Comparison of ENCODE assay signal across 9 cellular contexts in genomic region chr12:53701518-53702264, GRCh38. TPM values are rescaled to one million over a fixed set of nuclear protein-coding genes. Genes with fewer than 3 reads are reported as not detected.
A peak's percentile ranks its signal among the peaks of the same experiment; 100 is the strongest.
DNase-seq lines count a peak whose midpoint lies in the region; TF ChIP-seq lines count a peak whose summit lies in the region.
"Had no signal": no experiment of that assay in that cellular context is flagged by ENCODE, and none has a peak within 500 bp of the region (broad histone marks: within the 10 kb centered on the region; RNA-seq: fewer than 3 reads in every experiment).

No MANE protein-coding gene starts in this region.

- no peaks in the 10 kb centered on the region for H3K4me1 Mint-ChIP-seq in Calu3 (ENCODE audit: low read depth, unreplicated experiment)
- peaks cover 7% of the 10 kb centered on the region for H3K4me1 Mint-ChIP-seq in activated CD4-positive, alpha-beta T cell treated with anti-CD3 and anti-CD28 coated beads, Interleukin-2, amount 10 ng/mL, durations not matched to agents 7 days and 5 days

- BruUV-seq in Calu3 (replicated peaks; lab: Mats Ljungman, UMichigan) = no TSS peak

- H3K4me3 Mint-ChIP-seq in Calu3 (ENCODE audit: low read depth, unreplicated experiment) = no peak overlapping the region
- no peak overlapping the region for H3K4me3 Mint-ChIP-seq in activated CD4-positive, alpha-beta T cell treated with anti-CD3 and anti-CD28 coated beads, Interleukin-2, amount 10 ng/mL, durations not matched to agents 7 days and 5 days
- H3K4me3 Mint-ChIP-seq: T-helper 1 cell treated with Interleukin-12 subunit alpha and Interleukin-12 subunit beta and Interleukin-4 antibody, amounts not matched to agents 30 μg/mL and 1 μg/mL, for 36 hours had no signal

- H3K27ac Mint-ChIP-seq in Calu3 (ENCODE audit: unreplicated experiment) = no peak overlapping the region
- peak overlapping the region; percentile 50 for H3K27ac Mint-ChIP-seq in activated CD4-positive, alpha-beta T cell treated with anti-CD3 and anti-CD28 coated beads, Interleukin-2, amount 10 ng/mL, durations not matched to agents 7 days and 5 days
- H3K27ac Mint-ChIP-seq: T-helper 1 cell treated with Interleukin-12 subunit alpha and Interleukin-12 subunit beta and Interleukin-4 antibody, amounts not matched to agents 30 μg/mL and 1 μg/mL, for 36 hours had no signal

- intact Hi-C loops in Calu3 (cut with micrococcal nuclease; ENCODE audit: unreplicated experiment) = loop anchor here (1.0 kb wide), 1 partner anchor 45 kb away; no protein-coding TSS in a partner anchor

- H3K27me3 ChIP-seq in liver (ENCODE audit: control insufficient read depth in 4 of 4, insufficient read depth in 4 of 4, low read length in 3 of 4) = peaks cover 4 to 15% (median 4%) of the 10 kb centered on the region in 4 donors

- peaks cover 0 to 2% (median 1%) of the 10 kb centered on the region in 4 donors for H3K4me1 ChIP-seq in liver (ENCODE audit: control insufficient read depth in 4 of 4, insufficient read depth in 4 of 4, low read length in 3 of 4)

- H3K27me3 Mint-ChIP-seq in Calu3 (ENCODE audit: unreplicated experiment) = peaks cover 98% of the 10 kb centered on the region
- H3K27me3 Mint-ChIP-seq in activated CD4-positive, alpha-beta T cell treated with anti-CD3 and anti-CD28 coated beads, Interleukin-2, amount 10 ng/mL, durations not matched to agents 7 days and 5 days = peaks cover 84% of the 10 kb centered on the region

- CTCF ChIA-PET in Calu3 (lab: Charles Lee) (interaction anchor here (0.9 to 1.4 kb wide), 4 partner anchors 32 to 500 kb away, joined by 3 to 13 read pairs (median 4); no protein-coding TSS in a partner anchor), HEK293T (lab: Yijun Ruan, JAX) (interaction anchor here (0.7 to 4.6 kb wide), 12 partner anchors 14 to 325 kb away, joined by 3 to 129 read pairs (median 4); no protein-coding TSS in a partner anchor)
- CTCF ChIA-PET in activated CD4-positive, alpha-beta T cell treated with anti-CD3 and anti-CD28 coated beads, Interleukin-2, amount 10 ng/mL, durations not matched to agents 7 days and 5 days (lab: Charles Lee) = interaction anchor here (0.8 to 8.0 kb wide), 8 partner anchors 12 to 55 kb away, joined by 3 to 110 read pairs (median 6); partner anchors contain the start of gene CALCOCO1

- POLR2A ChIA-PET in HEK293T (lab: Yijun Ruan, JAX) = interaction anchor here (0.7 to 1.6 kb wide), 3 partner anchors 24 to 45 kb away, joined by 3 to 5 read pairs (median 3); no protein-coding TSS in a partner anchor
- POLR2A ChIA-PET in activated CD4-positive, alpha-beta T cell treated with anti-CD3 and anti-CD28 coated beads, Interleukin-2, amount 10 ng/mL, durations not matched to agents 7 days and 5 days (lab: Charles Lee) = no interaction called here

- H3K4me3 ChIP-seq in choroid plexus epithelial cell (ENCODE audit: low read depth, low read length) (no peak overlapping the region), liver (ENCODE audit: low read depth in 1 of 3, low read length in 3 of 3) (no peak overlapping the region)

- H3K36me3 ChIP-seq in liver (ENCODE audit: control insufficient read depth in 4 of 4, insufficient read depth in 3 of 4, low read depth in 1 of 4, low read length in 3 of 4) = no peaks in the 10 kb centered on the region

- no peaks in the 10 kb centered on the region for H3K9me3 ChIP-seq in liver (ENCODE audit: control insufficient read depth in 4 of 4, low read length in 3 of 4)

- TF ChIP-seq RAD21 in liver (IDR thresholded peaks at IDR 0.05) = peak; percentile 94 to 96

- peak; percentile 89 for DNase-seq in Calu3
- DNase-seq in HEK293T (ENCODE audit: extremely low spot score) = peak; percentile 77
- peak; percentile 54 for DNase-seq in NCI-H446 treated with DMSO at 0.1 percent for 48 hours (lab: John Stamatoyannopoulos, UW)
- DNase-seq in activated CD4-positive, alpha-beta T cell treated with anti-CD3 and anti-CD28 coated beads, Interleukin-2, amount 10 ng/mL, durations not matched to agents 7 days and 5 days = peak; percentile 75
- DNase-seq in choroid plexus epithelial cell (ENCODE audit: low read depth) = peak; percentile 83
- peak; percentile 57 to 60 (median 58) for DNase-seq in stimulated activated CD4-positive, alpha-beta T cell treated with anti-CD3 and anti-CD28 coated beads, TNF-alpha, amount 100 ng/mL, for 4 hours (ENCODE audit: low read depth in 3 of 3)
- DNase-seq in cortex of kidney (lab: John Stamatoyannopoulos, UW) = no peak

- H3K27ac ChIP-seq in liver (ENCODE audit: low read depth in 1 of 2, low read length in 2 of 2) = no peak overlapping the region

- H3K36me3 Mint-ChIP-seq in Calu3 (ENCODE audit: insufficient read depth, unreplicated experiment) = no peaks in the 10 kb centered on the region
- H3K36me3 Mint-ChIP-seq in activated CD4-positive, alpha-beta T cell treated with anti-CD3 and anti-CD28 coated beads, Interleukin-2, amount 10 ng/mL, durations not matched to agents 7 days and 5 days (ENCODE audit: low read depth) = no peaks in the 10 kb centered on the region

- H3K9ac ChIP-seq in liver (ENCODE audit: low read depth in 1 of 2, low read length in 2 of 2) = no peak overlapping the region

- no peaks in the 10 kb centered on the region for H3K9me3 Mint-ChIP-seq in Calu3 (ENCODE audit: low read depth, unreplicated experiment)
- no peaks in the 10 kb centered on the region for H3K9me3 Mint-ChIP-seq in activated CD4-positive, alpha-beta T cell treated with anti-CD3 and anti-CD28 coated beads, Interleukin-2, amount 10 ng/mL, durations not matched to agents 7 days and 5 days
- H3K9me3 Mint-ChIP-seq: T-helper 1 cell treated with Interleukin-12 subunit alpha and Interleukin-12 subunit beta and Interleukin-4 antibody, amounts not matched to agents 30 μg/mL and 1 μg/mL, for 36 hours had no signal

- 2% methylated on average over 8 of the region's 8 CpGs for WGBS in liver

- TF ChIP-seq CTCF in Calu3 (IDR thresholded peaks at IDR 0.05; ENCODE audit: unreplicated experiment) (peak; percentile 83), choroid plexus epithelial cell (conservative IDR thresholded peaks at IDR 0.05; ENCODE audit: low read depth, low read length) (peak; percentile 99), liver (IDR thresholded peaks at IDR 0.05; ENCODE audit: low read depth, low read length, missing input control) (peak; percentile 96)

TF ChIP-seq in HEK293T, 16 proteins besides CTCF, POLR2A, EP300 and RAD21:
- TF ChIP-seq L3MBTL2 (conservative IDR thresholded peaks at IDR 0.05) (no peak), LEF1 (IDR thresholded peaks at IDR 0.05; ENCODE audit: borderline replicate concordance) (no peak), SP1 (IDR thresholded peaks at IDR 0.05) (no peak), HDGF (IDR thresholded peaks at IDR 0.05; ENCODE audit: borderline replicate concordance) (no peak), BHLHE40 (IDR thresholded peaks at IDR 0.05; ENCODE audit: borderline replicate concordance) (no peak), CTBP1 (IDR thresholded peaks at IDR 0.05; ENCODE audit: borderline replicate concordance) (no peak), ELF4 (IDR thresholded peaks at IDR 0.05) (no peak), SUZ12 (IDR thresholded peaks at IDR 0.05) (no peak), ARNT (IDR thresholded peaks at IDR 0.05) (no peak)
- TF ChIP-seq, protein P1, sequence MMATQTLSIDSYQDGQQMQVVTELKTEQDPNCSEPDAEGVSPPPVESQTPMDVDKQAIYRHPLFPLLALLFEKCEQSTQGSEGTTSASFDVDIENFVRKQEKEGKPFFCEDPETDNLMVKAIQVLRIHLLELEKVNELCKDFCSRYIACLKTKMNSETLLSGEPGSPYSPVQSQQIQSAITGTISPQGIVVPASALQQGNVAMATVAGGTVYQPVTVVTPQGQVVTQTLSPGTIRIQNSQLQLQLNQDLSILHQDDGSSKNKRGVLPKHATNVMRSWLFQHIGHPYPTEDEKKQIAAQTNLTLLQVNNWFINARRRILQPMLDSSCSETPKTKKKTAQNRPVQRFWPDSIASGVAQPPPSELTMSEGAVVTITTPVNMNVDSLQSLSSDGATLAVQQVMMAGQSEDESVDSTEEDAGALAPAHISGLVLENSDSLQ (IDR thresholded peaks at IDR 0.05) = no peak

TF ChIP-seq in liver, 16 proteins besides CTCF, POLR2A, EP300 and RAD21 (continues in another document):
- no peak for TF ChIP-seq SP1 (IDR thresholded peaks at IDR 0.05)
- TF ChIP-seq, protein P2, sequence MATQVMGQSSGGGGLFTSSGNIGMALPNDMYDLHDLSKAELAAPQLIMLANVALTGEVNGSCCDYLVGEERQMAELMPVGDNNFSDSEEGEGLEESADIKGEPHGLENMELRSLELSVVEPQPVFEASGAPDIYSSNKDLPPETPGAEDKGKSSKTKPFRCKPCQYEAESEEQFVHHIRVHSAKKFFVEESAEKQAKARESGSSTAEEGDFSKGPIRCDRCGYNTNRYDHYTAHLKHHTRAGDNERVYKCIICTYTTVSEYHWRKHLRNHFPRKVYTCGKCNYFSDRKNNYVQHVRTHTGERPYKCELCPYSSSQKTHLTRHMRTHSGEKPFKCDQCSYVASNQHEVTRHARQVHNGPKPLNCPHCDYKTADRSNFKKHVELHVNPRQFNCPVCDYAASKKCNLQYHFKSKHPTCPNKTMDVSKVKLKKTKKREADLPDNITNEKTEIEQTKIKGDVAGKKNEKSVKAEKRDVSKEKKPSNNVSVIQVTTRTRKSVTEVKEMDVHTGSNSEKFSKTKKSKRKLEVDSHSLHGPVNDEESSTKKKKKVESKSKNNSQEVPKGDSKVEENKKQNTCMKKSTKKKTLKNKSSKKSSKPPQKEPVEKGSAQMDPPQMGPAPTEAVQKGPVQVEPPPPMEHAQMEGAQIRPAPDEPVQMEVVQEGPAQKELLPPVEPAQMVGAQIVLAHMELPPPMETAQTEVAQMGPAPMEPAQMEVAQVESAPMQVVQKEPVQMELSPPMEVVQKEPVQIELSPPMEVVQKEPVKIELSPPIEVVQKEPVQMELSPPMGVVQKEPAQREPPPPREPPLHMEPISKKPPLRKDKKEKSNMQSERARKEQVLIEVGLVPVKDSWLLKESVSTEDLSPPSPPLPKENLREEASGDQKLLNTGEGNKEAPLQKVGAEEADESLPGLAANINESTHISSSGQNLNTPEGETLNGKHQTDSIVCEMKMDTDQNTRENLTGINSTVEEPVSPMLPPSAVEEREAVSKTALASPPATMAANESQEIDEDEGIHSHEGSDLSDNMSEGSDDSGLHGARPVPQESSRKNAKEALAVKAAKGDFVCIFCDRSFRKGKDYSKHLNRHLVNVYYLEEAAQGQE (IDR thresholded peaks at IDR 0.05) = no peak
- no peak for TF ChIP-seq TAF1 (conservative IDR thresholded peaks at IDR 0.05)

RNA-seq across cellular contexts. Expression of gene CALCOCO1, which starts 25.6 kb away (rescaled TPM):
- 42.1 and 44.4 TPM in 2 replicates for total RNA-seq in Calu3 (2022)
- total RNA-seq in activated CD4-positive, alpha-beta T cell treated with anti-CD3 and anti-CD28 coated beads, Interleukin-2, amount 10 ng/mL, durations not matched to agents 7 days and 5 days = 10 to 100 TPM; 54.6 to 56.8 TPM
- 10 to 100 TPM; 61.2 to 67.4 TPM for total RNA-seq in liver
- polyA plus RNA-seq in liver = 10 to 100 TPM; 24.4 to 25.2 TPM

RNA-seq across cellular contexts. Expression of gene ATP5MC2, which starts 25.8 kb away (rescaled TPM):
- 169 and 173 TPM in 2 replicates for total RNA-seq in Calu3 (2022)
- 100 to 1,000 TPM; 298 to 356 TPM for total RNA-seq in activated CD4-positive, alpha-beta T cell treated with anti-CD3 and anti-CD28 coated beads, Interleukin-2, amount 10 ng/mL, durations not matched to agents 7 days and 5 days
- 100 to 1,000 TPM in 1 of 2 donors, 10 to 100 TPM in 1; 57.0 to 110 TPM for total RNA-seq in liver
- 100 to 1,000 TPM; 231 to 294 TPM for polyA plus RNA-seq in liver

RNA-seq across cellular contexts. Expression of gene CISTR, which starts 50.1 kb away (rescaled TPM):
- total RNA-seq in Calu3 (2022) (not detected in 2 replicates), liver (not detected)
- not detected for total RNA-seq in activated CD4-positive, alpha-beta T cell treated with anti-CD3 and anti-CD28 coated beads, Interleukin-2, amount 10 ng/mL, durations not matched to agents 7 days and 5 days
- not detected for polyA plus RNA-seq in liver
